In genomic region chr12:81520064-81520945, GRCh38 we compare ENCODE assay signal across 8 cellular contexts.
DNase-seq lines count a peak whose midpoint lies in the region; ATAC-seq lines count a peak whose summit lies in the region.

No MANE protein-coding gene starts in this region.

- peaks cover 3 to 13% of the 10 kb centered on the region in 2 donors for H3K9me3 Mint-ChIP-seq in activated naive CD4-positive, alpha-beta T cell treated with anti-CD3 and anti-CD28 coated beads, Interleukin-2, amount 50 U/mL, for 72 hours
- peaks cover 0 to 17% (median 0%) of the 10 kb centered on the region in 9 donors for H3K9me3 Mint-ChIP-seq in naive thymus-derived CD8-positive, alpha-beta T cell

- H3K27me3 ChIP-seq in SJSA1 (replicated peaks), result no peaks in the 10 kb centered on the region

- no peaks in the 10 kb centered on the region for H3K36me3 ChIP-seq in SJSA1

- H3K27me3 Mint-ChIP-seq in naive thymus-derived CD8-positive, alpha-beta T cell, result no peaks in the 10 kb centered on the region

- peak; percentile 86 for ATAC-seq in HG02938 (IDR thresholded peaks at IDR 0.05; ENCODE audit: unreplicated experiment)
- no peak for ATAC-seq in activated naive CD4-positive, alpha-beta T cell treated with anti-CD3 and anti-CD28 coated beads, Interleukin-2, amount 50 U/mL, for 72 hours
- no peak for ATAC-seq in naive thymus-derived CD8-positive, alpha-beta T cell

- POLR2A ChIA-PET in naive thymus-derived CD8-positive, alpha-beta T cell (lab: Charles Lee), result no interaction called here

- peak overlapping the region; percentile 23 for H3K4me3 ChIP-seq in SJSA1

- H3K27ac Mint-ChIP-seq in activated naive CD4-positive, alpha-beta T cell treated with anti-CD3 and anti-CD28 coated beads, Interleukin-2, amount 50 U/mL, for 72 hours, result no peak overlapping the region
- H3K27ac Mint-ChIP-seq in naive thymus-derived CD8-positive, alpha-beta T cell, result no peak overlapping the region

- DNase-seq in NCI-H510A treated with DMSO at 0.1 percent for 48 hours (lab: John Stamatoyannopoulos, UW) (peak; percentile 8), NCI-H510A (lab: John Stamatoyannopoulos, UW) (no peak), SJSA1 (ENCODE audit: low read depth in 1 of 2, low spot score in 2 of 2) (no peak), renal cortical epithelial cell (ENCODE audit: low read depth) (peak; percentile 8), D341Med (ENCODE audit: low spot score) (no peak)
- DNase-seq in activated naive CD4-positive, alpha-beta T cell treated with anti-CD3 and anti-CD28 coated beads, Interleukin-2, amount 50 U/mL, for 72 hours (ENCODE audit: low spot score in 2 of 2), result no peak
- no peak for DNase-seq in naive thymus-derived CD8-positive, alpha-beta T cell

- H3K36me3 Mint-ChIP-seq in activated naive CD4-positive, alpha-beta T cell treated with anti-CD3 and anti-CD28 coated beads, Interleukin-2, amount 50 U/mL, for 72 hours, result no peaks in the 10 kb centered on the region
- no peaks in the 10 kb centered on the region for H3K36me3 Mint-ChIP-seq in naive thymus-derived CD8-positive, alpha-beta T cell

- H3K4me1 Mint-ChIP-seq in naive thymus-derived CD8-positive, alpha-beta T cell, result peaks cover 0 to 6% (median 3%) of the 10 kb centered on the region in 4 donors

- no peak overlapping the region for H3K27ac ChIP-seq in SJSA1

- no peaks in the 10 kb centered on the region for H3K4me1 ChIP-seq in SJSA1 (replicated peaks)

- H3K4me3 Mint-ChIP-seq in naive thymus-derived CD8-positive, alpha-beta T cell, result peak overlapping the region in 1 of 10 donors; percentile 2

- H3K9me3 ChIP-seq in SJSA1 (replicated peaks), result no peaks in the 10 kb centered on the region

Comparison
In these comparisons a context has a peak if more than half of its experiments do, and no peak if none do; other contexts are left out.
1. DNase-seq: peak in NCI-H510A treated with DMSO at 0.1 percent for 48 hours (single experiment) and renal cortical epithelial cell (single experiment); none in NCI-H510A (single experiment), SJSA1 (0 of 2), D341Med (single experiment), activated naive CD4-positive, alpha-beta T cell treated with anti-CD3 and anti-CD28 coated beads, Interleukin-2, amount 50 U/mL, for 72 hours (0 of 2) and naive thymus-derived CD8-positive, alpha-beta T cell (0 of 10).